8 cellular contexts compared by ENCODE assay signal in genomic region chr9:36036253-36036779, GRCh38. TPM values are rescaled to one million over a fixed set of nuclear protein-coding genes. Genes with fewer than 3 reads are reported as not detected.
DNase-seq lines count a peak whose midpoint lies in the region; ATAC-seq, FAIRE-seq and TF ChIP-seq lines count a peak whose summit lies in the region.

No MANE protein-coding gene starts in this region.

- peak overlapping the region; percentile 58 to 67; a peak in 3 of 4 replicates for H3K4me3 ChIP-seq in DND-41 (ENCODE audit: low read depth in 1 of 2, low read length in 2 of 2)
- H3K4me3 ChIP-seq in PC-9 = peak overlapping the region; percentile 64; the same call in 1 of the 2 replicates
- H3K4me3 ChIP-seq in esophagus (ENCODE audit: low read depth in 1 of 2, low read length in 2 of 2) = peak overlapping the region; percentile 75 to 79
- H3K4me3 ChIP-seq in ovary = peak overlapping the region; percentile 67

- intact Hi-C loops in PC-9 (cut with micrococcal nuclease; ENCODE audit: unreplicated experiment) (no loop called here), ovary (cut with DNase I) (no loop called here)

- BruUV-seq in PC-9 (replicated peaks; lab: Mats Ljungman, UMichigan) = no TSS peak

- CTCF ChIA-PET in PC-9 (lab: Charles Lee) = interaction anchor here (0.6 kb wide), 2 partner anchors 26 to 82 kb away, joined by 3 to 5 read pairs; no protein-coding TSS in a partner anchor

- peak overlapping the region; percentile 67 for H3K4me2 ChIP-seq in DND-41 (ENCODE audit: insufficient read depth, low read length)
- H3K4me2 ChIP-seq in PC-9 = peak overlapping the region; percentile 91

- TF ChIP-seq CTCF in DND-41 (IDR thresholded peaks at IDR 0.05; ENCODE audit: borderline replicate concordance, extremely low read depth, low read length, poor library complexity, severe bottlenecking) (no peak), PC-9 (conservative IDR thresholded peaks at IDR 0.05) (no peak), ovary (IDR thresholded peaks at IDR 0.05) (no peak), D721Med (IDR thresholded peaks at IDR 0.05; ENCODE audit: insufficient read depth, missing control alignments) (no peak)

- POLR2A ChIA-PET in PC-9 (lab: Charles Lee; ENCODE audit: unreplicated experiment) = interaction anchor here (0.7 kb wide), 1 partner anchor 13 kb away, joined by 3 read pairs; no protein-coding TSS in a partner anchor

- 61 to 68% methylated on average over 20 of the region's 20 CpGs for WGBS in esophagus, 2 donors
- WGBS in ovary, 3 donors = 57 to 60% (median 58%) methylated on average over 20 of the region's 20 CpGs

- TF ChIP-seq POLR2A in ovary (IDR thresholded peaks at IDR 0.05) = no peak

- H3K36me3 ChIP-seq in DND-41 (ENCODE audit: insufficient read depth, low read length) = no peaks in the 10 kb centered on the region
- H3K36me3 ChIP-seq in PC-9 (ENCODE audit: low read depth) = no peaks in the 10 kb centered on the region
- no peaks in the 10 kb centered on the region for H3K36me3 ChIP-seq in esophagus (ENCODE audit: control insufficient read depth in 2 of 2, insufficient read depth in 2 of 2, low read length in 1 of 2)
- H3K36me3 ChIP-seq in ovary = no peaks in the 10 kb centered on the region

- ATAC-seq in DND-41 (ENCODE audit: insufficient read depth, low read depth) = no peak
- no peak for ATAC-seq in HG02938 (IDR thresholded peaks at IDR 0.05; ENCODE audit: unreplicated experiment)

- FAIRE-seq in D721Med (lab: Jason Lieb, UNC) = no peak

- DNase-seq in DND-41 (no peak), PC-9 (no peak), ovary (peak in 1 of 5 donors; percentile 23), D721Med (ENCODE audit: insufficient read length, low spot score) (no peak), HUDEP-2 (lab: John Stamatoyannopoulos, UW; ENCODE audit: unreplicated experiment in 76 of 76) (no peak), EL (no peak)

- H3F3A ChIP-seq in PC-9 (ENCODE audit: insufficient read depth, low read depth) = peaks cover 9% of the 10 kb centered on the region; the same call in 1 of the 2 replicates

- no peaks in the 10 kb centered on the region for H3K9me2 ChIP-seq in PC-9 (ENCODE audit: insufficient read depth)

- H3K27ac ChIP-seq in DND-41 (ENCODE audit: low read length) = no peak overlapping the region
- no peak overlapping the region for H3K27ac ChIP-seq in PC-9
- peak overlapping the region in 1 of 2 donors; percentile 44 for H3K27ac ChIP-seq in esophagus (ENCODE audit: low read depth in 2 of 2, low read length in 1 of 2)
- no peak overlapping the region for H3K27ac ChIP-seq in ovary

- no peak for TF ChIP-seq EP300 in ovary (IDR thresholded peaks at IDR 0.05)

- peaks cover 11% of the 10 kb centered on the region for H3K79me2 ChIP-seq in DND-41 (ENCODE audit: insufficient read depth, low read length)
- no peaks in the 10 kb centered on the region for H3K79me2 ChIP-seq in PC-9 (ENCODE audit: low read depth)

- H3K9ac ChIP-seq in DND-41 (ENCODE audit: low read depth, low read length) = peak overlapping the region; percentile 59

- H3K9me3 ChIP-seq in DND-41 (ENCODE audit: insufficient read depth, low read length, severe bottlenecking) (no peaks in the 10 kb centered on the region), PC-9 (ENCODE audit: insufficient read depth, low read depth) (no peaks in the 10 kb centered on the region), esophagus (ENCODE audit: control insufficient read depth in 2 of 2, insufficient read depth in 1 of 2, low read depth in 1 of 2, low read length in 1 of 2) (no peaks in the 10 kb centered on the region), ovary (no peaks in the 10 kb centered on the region)

- H4K20me1 ChIP-seq in DND-41 (ENCODE audit: insufficient read depth, low read length) (no peaks in the 10 kb centered on the region), PC-9 (ENCODE audit: insufficient read depth) (no peaks in the 10 kb centered on the region)

- H2AFZ ChIP-seq in DND-41 (ENCODE audit: low read depth, low read length) (peak overlapping the region; percentile 99), PC-9 (peak overlapping the region; percentile 89)

- H3K4me1 ChIP-seq in DND-41 (ENCODE audit: insufficient read depth, low read length) (peaks cover 30% of the 10 kb centered on the region), PC-9 (replicated peaks; ENCODE audit: insufficient read depth) (peaks cover 19% of the 10 kb centered on the region), esophagus (ENCODE audit: control insufficient read depth in 2 of 2, insufficient read depth in 2 of 2, low read length in 1 of 2) (peaks cover 0 to 5% of the 10 kb centered on the region in 2 donors), ovary (ENCODE audit: insufficient read depth) (peaks cover 5% of the 10 kb centered on the region)

- H3K27me3 ChIP-seq in DND-41 (ENCODE audit: insufficient read depth, low read length, poor library complexity) (peaks cover 8% of the 10 kb centered on the region), PC-9 (ENCODE audit: insufficient read depth, low read depth) (no peaks in the 10 kb centered on the region), esophagus (ENCODE audit: control insufficient read depth in 1 of 2, insufficient read depth in 2 of 2, low read length in 2 of 2) (no peaks in the 10 kb centered on the region), ovary (no peaks in the 10 kb centered on the region)

RNA-seq across cellular contexts. Expression of gene RECK, which starts 0.4 kb away (rescaled TPM):
- total RNA-seq in PC-9 (2021) (2.1 and 2.5 TPM in 2 replicates), ovary (10 to 100 TPM; 10.7 to 24.2 (median 16.8) TPM)
- polyA plus RNA-seq in esophagus (1 to 10 TPM; 1.0 to 1.5 TPM), ovary (10 to 100 TPM; 11.4 to 19.8 TPM)
